Comparison of ENCODE assay signal across 1 cellular context in genomic region chr11:76669901-76670474, GRCh38.
TF ChIP-seq lines count a peak whose summit lies in the region.

No MANE protein-coding gene starts in this region.

TF ChIP-seq in liver, 16 proteins besides CTCF, POLR2A, EP300 and RAD21 (continued from another document):
- no peak for TF ChIP-seq REST (IDR thresholded peaks at IDR 0.05)
TF ChIP-seq in liver: peak in this region for 0.
